Comparison of ENCODE assay signal across 19 cellular contexts in the genomic region with DNA sequence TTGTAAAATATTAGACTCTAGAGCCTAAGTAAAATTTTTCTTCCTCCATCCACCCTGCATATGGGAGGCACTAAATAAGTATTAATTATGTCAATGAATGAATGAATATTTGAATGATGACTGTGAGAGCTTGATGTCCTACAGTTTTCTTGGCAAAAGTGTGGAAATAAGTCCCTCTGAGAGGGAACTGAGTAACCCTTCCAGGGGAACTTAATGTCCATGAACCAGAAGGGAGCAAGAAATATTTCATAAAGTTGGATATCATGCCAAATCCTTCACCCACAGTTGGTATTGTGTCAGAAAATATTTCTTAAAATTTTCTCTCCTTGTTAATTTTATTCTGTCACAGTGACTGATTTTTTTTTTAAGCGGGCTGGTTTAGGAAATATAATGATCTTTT. TPM values are rescaled to one million over a fixed set of nuclear protein-coding genes. Genes with fewer than 3 reads are reported as not detected.
DNase-seq lines count a peak whose midpoint lies in the region; ATAC-seq and TF ChIP-seq lines count a peak whose summit lies in the region.
"Had no signal": no experiment of that assay in that cellular context is flagged by ENCODE, and none has a peak within 500 bp of the region (broad histone marks: within the 10 kb centered on the region; RNA-seq: fewer than 3 reads in every experiment).

No MANE protein-coding gene starts in this region.

- peak overlapping the region; percentile 4 to 75 for H3K27ac Mint-ChIP-seq in effector memory CD8-positive, alpha-beta T cell
- H3K27ac Mint-ChIP-seq in endothelial cell (ENCODE audit: unreplicated experiment): no peak overlapping the region

- peaks cover 3% of the 10 kb centered on the region for H3K36me3 ChIP-seq in right atrium auricular region

- no peak overlapping the region for H3K27ac ChIP-seq in right atrium auricular region
- H3K27ac ChIP-seq: BLaER1 treated with 17β-estradiol and CSF1 and Interleukin-3, amounts not matched to agents 10 nM and 100 nM; GM23248 had no signal

- TF ChIP-seq CTCF in right atrium auricular region (IDR thresholded peaks at IDR 0.05) (no peak), endothelial cell (IDR thresholded peaks at IDR 0.05; ENCODE audit: unreplicated experiment) (no peak)

- intact Hi-C loops in Right ventricle myocardium inferior (cut with DNase I): no loop called here
- intact Hi-C loops in sciatic nerve (cut with DNase I): no loop called here

- peaks cover 0 to 34% of the 10 kb centered on the region in 2 donors for H3K4me1 ChIP-seq in right atrium auricular region

- H3K4me1 Mint-ChIP-seq in effector memory CD8-positive, alpha-beta T cell (ENCODE audit: low read depth in 2 of 2): peaks cover 13 to 39% of the 10 kb centered on the region in 2 donors
- no peaks in the 10 kb centered on the region for H3K4me1 Mint-ChIP-seq in endothelial cell (ENCODE audit: unreplicated experiment)

- H3K9me3 ChIP-seq in right atrium auricular region: no peaks in the 10 kb centered on the region
- H3K9me3 ChIP-seq: BLaER1 treated with 17β-estradiol and CSF1 and Interleukin-3, amounts not matched to agents 10 nM and 100 nM had no signal

- H3K4me3 Mint-ChIP-seq in effector memory CD8-positive, alpha-beta T cell: no peak overlapping the region
- no peak overlapping the region for H3K4me3 Mint-ChIP-seq in endothelial cell (ENCODE audit: unreplicated experiment)

- H3K36me3 Mint-ChIP-seq in effector memory CD8-positive, alpha-beta T cell (ENCODE audit: insufficient read depth): peaks cover 11% of the 10 kb centered on the region
- H3K36me3 Mint-ChIP-seq in endothelial cell (ENCODE audit: low read depth, unreplicated experiment): no peaks in the 10 kb centered on the region

- H3K27me3 Mint-ChIP-seq in effector memory CD8-positive, alpha-beta T cell: no peaks in the 10 kb centered on the region
- H3K27me3 Mint-ChIP-seq in endothelial cell (ENCODE audit: unreplicated experiment): peaks cover 2% of the 10 kb centered on the region

- H3K9me3 Mint-ChIP-seq in effector memory CD8-positive, alpha-beta T cell: no peaks in the 10 kb centered on the region
- no peaks in the 10 kb centered on the region for H3K9me3 Mint-ChIP-seq in endothelial cell (ENCODE audit: unreplicated experiment)

- H3K27me3 ChIP-seq in right atrium auricular region: no peaks in the 10 kb centered on the region
- H3K27me3 ChIP-seq: BLaER1 treated with 17β-estradiol and CSF1 and Interleukin-3, amounts not matched to agents 10 nM and 100 nM had no signal

- no peak overlapping the region for H3K4me3 ChIP-seq in right atrium auricular region
- H3K4me3 ChIP-seq: BLaER1 treated with 17β-estradiol and CSF1 and Interleukin-3, amounts not matched to agents 10 nM and 100 nM; GM12878; GM23248 had no signal

- ATAC-seq in Right ventricle myocardium inferior (peak; percentile 64), sciatic nerve (peak; percentile 48)
- no peak for ATAC-seq in effector memory CD8-positive, alpha-beta T cell (replicated peaks)
- ATAC-seq: GM12878 had no signal

- DNase-seq in Right ventricle myocardium inferior (ENCODE audit: missing footprints) (no peak), right atrium auricular region (ENCODE audit: low spot score) (no peak), sciatic nerve (ENCODE audit: low spot score) (no peak), NCI-H510A treated with DMSO at 0.1 percent for 48 hours (lab: John Stamatoyannopoulos, UW) (no peak), mesenteric fat pad (ENCODE audit: low spot score) (no peak), endothelial cell (ENCODE audit: low spot score) (no peak)
- no peak for DNase-seq in effector memory CD8-positive, alpha-beta T cell
- no peak for DNase-seq in stimulated activated CD4-positive, alpha-beta T cell treated with anti-CD3 and anti-CD28 coated beads, Interleukin-12 subunit alpha, Interleukin-12 subunit beta, amount 100 ng/mL, for 4 hours
- DNase-seq: 8988T, GDM1, GM23248, HCEC 1CT, IMR-90, Karpas-422, NCI-H187, NCI-H345, OCI-M1 had no signal

RNA-seq across cellular contexts. Expression of a gene that starts 36.6 kb away (rescaled TPM):
- total RNA-seq in Right ventricle myocardium inferior (563 TPM), right atrium auricular region (100 to 1,000 TPM; 109 to 328 TPM), sciatic nerve (38.1 TPM), mesenteric fat pad (81.6 TPM), endothelial cell (ENCODE audit: unreplicated experiment) (21.7 TPM)
